Comparison of ENCODE assay signal across 8 cellular contexts in the genomic region with DNA sequence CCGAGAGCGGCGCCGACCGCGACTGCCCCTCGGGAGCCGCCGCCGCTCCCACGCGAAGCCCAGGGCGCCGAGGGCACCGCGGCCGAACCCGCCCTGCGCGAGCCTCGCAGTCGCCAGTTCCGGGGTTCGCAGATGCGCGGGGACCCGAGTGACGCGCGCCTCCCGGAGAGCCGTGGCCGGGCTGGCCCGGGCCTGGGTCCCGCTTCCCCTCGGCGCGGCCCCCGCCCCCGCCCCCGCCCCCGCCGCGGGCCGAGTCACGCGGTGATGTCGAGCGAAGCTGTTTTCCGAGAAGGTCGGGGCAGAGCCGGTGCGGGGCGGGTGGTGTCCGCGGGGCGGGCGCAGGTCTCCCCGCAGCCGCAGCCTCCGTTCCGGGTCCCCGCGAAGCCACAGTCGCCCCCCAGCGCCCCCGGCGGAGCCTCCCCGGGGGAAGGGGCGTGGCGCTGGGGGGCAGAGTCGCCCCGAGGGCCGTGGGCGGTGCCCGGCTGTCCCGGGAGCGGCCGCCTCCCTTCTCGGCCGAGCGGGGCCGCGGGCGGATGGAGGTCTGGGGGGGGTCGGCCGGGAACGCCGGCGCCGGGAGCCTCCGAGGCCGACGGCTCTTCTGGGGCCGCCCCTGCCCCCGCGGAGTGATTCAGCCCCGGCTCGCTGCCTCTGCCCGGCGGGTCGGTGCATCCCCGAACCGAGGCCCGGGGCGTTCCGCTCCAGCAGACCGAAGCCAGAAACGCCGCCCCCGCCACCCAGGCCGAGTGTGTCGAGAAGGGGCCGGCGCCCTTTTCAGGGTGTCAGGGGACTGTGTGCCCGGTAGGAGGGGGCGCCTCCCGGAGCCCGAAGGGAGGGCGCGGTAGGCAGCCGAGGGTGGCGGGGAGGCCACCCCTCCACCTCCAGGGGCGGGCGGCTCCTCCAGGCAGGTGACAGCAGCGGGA. TPM values are rescaled to one million over a fixed set of nuclear protein-coding genes. Genes with fewer than 3 reads are reported as not detected.
DNase-seq lines count a peak whose midpoint lies in the region; ATAC-seq and TF ChIP-seq lines count a peak whose summit lies in the region.

No MANE protein-coding gene starts in this region.

- H3K4me2 ChIP-seq in PC-3 (ENCODE audit: low read length) = peak overlapping the region; percentile 75
- H3K4me2 ChIP-seq in H9 (ENCODE audit: insufficient read depth, insufficient read length, low read length) = no peak overlapping the region

- TF ChIP-seq CTCF in GM06990 (IDR thresholded peaks at IDR 0.05; ENCODE audit: insufficient read depth, low read length, poor library complexity, severe bottlenecking) = no peak
- no peak for TF ChIP-seq CTCF in PC-3 (conservative IDR thresholded peaks at IDR 0.05; ENCODE audit: low read depth, low read length)
- no peak for TF ChIP-seq CTCF in H9 (conservative IDR thresholded peaks at IDR 0.05)

- H3K4me3 ChIP-seq in GM06990 (replicated peaks; ENCODE audit: low read depth, low read length) = peak overlapping the region; percentile 5
- peak overlapping the region; percentile 60; the same call in 1 of the 2 replicates for H3K4me3 ChIP-seq in PC-3 (ENCODE audit: low read length)
- H3K4me3 ChIP-seq in iPS-18c (ENCODE audit: insufficient read depth, low read depth, low read length) = peak overlapping the region; percentile 47

- no peak overlapping the region for H2BK5ac ChIP-seq in H9 (ENCODE audit: insufficient read length, low read length)

- H3K79me1 ChIP-seq in H9 (ENCODE audit: insufficient read depth, low read depth, low read length, poor library complexity, severe bottlenecking) = no peaks in the 10 kb centered on the region

- H3K4ac ChIP-seq in H9 (ENCODE audit: low read depth, low read length) = no peak overlapping the region

- H2AFZ ChIP-seq in PC-3 (ENCODE audit: low read length) = no peak overlapping the region
- no peak overlapping the region for H2AFZ ChIP-seq in H9 (ENCODE audit: low read length)

- H2BK12ac ChIP-seq in H9 (ENCODE audit: insufficient read length, low read depth, low read length) = no peak overlapping the region

- H3K27me3 ChIP-seq in GM06990 (replicated peaks; ENCODE audit: control insufficient read depth, insufficient read depth, low read length) (peaks cover 5% of the 10 kb centered on the region), PC-3 (ENCODE audit: low read length) (0 out of 2 replicates have a peak, but pooled peaks cover 6% of the 10 kb centered on the region), H9 (ENCODE audit: insufficient read depth, low read length) (peaks cover 14% of the 10 kb centered on the region; the same call in 1 of the 2 replicates)

- no peaks in the 10 kb centered on the region for H3K9me3 ChIP-seq in PC-3 (ENCODE audit: low read length)
- no peaks in the 10 kb centered on the region for H3K9me3 ChIP-seq in iPS-18c (ENCODE audit: control insufficient read depth, insufficient read depth, low read length)
- no peaks in the 10 kb centered on the region for H3K9me3 ChIP-seq in H9 (ENCODE audit: control insufficient read depth, low read depth, low read length)

- H3K23me2 ChIP-seq in H9 (ENCODE audit: insufficient read length, low read depth, low read length, poor library complexity, severe bottlenecking) = peaks cover 6% of the 10 kb centered on the region

- H3K9ac ChIP-seq in PC-3 (ENCODE audit: low read length) (no peak overlapping the region), H9 (ENCODE audit: extremely low read depth, insufficient read length, low read length) (no peak overlapping the region)

- H3K14ac ChIP-seq in H9 (ENCODE audit: insufficient read depth, low read length) = no peak overlapping the region

- CTCF ChIA-PET in PC-3 (lab: Charles Lee) = no interaction called here

- H2BK120ac ChIP-seq in H9 (ENCODE audit: low read depth, low read length, poor library complexity, severe bottlenecking) = no peak overlapping the region

- no peak overlapping the region for H3K56ac ChIP-seq in H9 (ENCODE audit: insufficient read length, low read depth, low read length)

- no peak overlapping the region for H3K23ac ChIP-seq in H9 (ENCODE audit: insufficient read length, low read depth, low read length)

- H3F3A ChIP-seq in PC-3 (ENCODE audit: low read length, unreplicated experiment) = no peaks in the 10 kb centered on the region

- H3K4me3 Mint-ChIP-seq in H9 = no peak overlapping the region; a peak in 1 of 5 replicates

- no peaks in the 10 kb centered on the region; a peak in 1 of 5 replicates for H3K9me3 Mint-ChIP-seq in H9

- no peak overlapping the region for H3T11ph ChIP-seq in H9 (ENCODE audit: low read length)

- no peaks in the 10 kb centered on the region for H3K36me3 ChIP-seq in GM06990 (ENCODE audit: control insufficient read depth, insufficient read depth, low read length)
- H3K36me3 ChIP-seq in PC-3 (ENCODE audit: low read depth, low read length) = no peaks in the 10 kb centered on the region

- peak; percentile 67 for DNase-seq in GM06990 (ENCODE audit: extremely low read depth, insufficient read length)
- no peak for DNase-seq in PC-3
- DNase-seq in stimulated activated CD4-positive, alpha-beta T cell treated with anti-CD3 and anti-CD28 coated beads, Interleukin-15, amount 100 ng/mL, for 24 hours = peak; percentile 55
- DNase-seq in H9 = no peak

- no TSS peak for BruUV-seq in PC-3 (replicated peaks; lab: Mats Ljungman, UMichigan)

- H3K79me2 ChIP-seq in PC-3 (ENCODE audit: low read length) (0 out of 2 replicates have a peak, but pooled peaks cover 22% of the 10 kb centered on the region), H9 (ENCODE audit: insufficient read depth, low read length) (no peaks in the 10 kb centered on the region; the same call in 1 of the 2 replicates)

- no peak overlapping the region for H3K18ac ChIP-seq in H9 (ENCODE audit: insufficient read length, low read depth, low read length)

- H3K27ac Mint-ChIP-seq in H9 = no peak overlapping the region

- H3K9me2 ChIP-seq in PC-3 (replicated peaks; ENCODE audit: low read length) = no peaks in the 10 kb centered on the region

- peaks cover 9 to 16% (median 15%) of the 10 kb centered on the region in 3 experiments; a peak in 6 of 7 replicates for H3K36me3 Mint-ChIP-seq in H9 (ENCODE audit: insufficient read depth in 1 of 3, low read depth in 3 of 3)

- no peak overlapping the region for H4K91ac ChIP-seq in H9 (ENCODE audit: insufficient read length, low read depth, low read length)

- H4K20me1 ChIP-seq in PC-3 (ENCODE audit: low read length) (no peaks in the 10 kb centered on the region), H9 (ENCODE audit: control insufficient read depth, insufficient read depth, insufficient read length) (no peaks in the 10 kb centered on the region)

- H4K8ac ChIP-seq in H9 (replicated peaks; ENCODE audit: insufficient read length, low read depth, low read length) = no peak overlapping the region

- WGBS in adipose tissue, 3 donors = 2 to 4% (median 2%) methylated on average over 79 to 126 of the region's 126 CpGs
- WGBS in H9 (ENCODE audit: extremely low coverage, insufficient read length, low lambda C conversion rate) = no CpG with 5 or more reads among the region's 126 CpGs

- H3K27ac ChIP-seq in PC-3 (ENCODE audit: low read length) = no peak overlapping the region
- H3K27ac ChIP-seq in adipose tissue (ENCODE audit: low read depth, low read length) = peak overlapping the region; percentile 46
- no peak overlapping the region for H3K27ac ChIP-seq in H9 (ENCODE audit: insufficient read length, low read depth, low read length)

- POLR2A ChIA-PET in PC-3 (lab: Charles Lee; ENCODE audit: unreplicated experiment) = no interaction called here

- H3K4me1 Mint-ChIP-seq in H9 = peaks cover 26 to 34% of the 10 kb centered on the region in 2 experiments

- H2AK5ac ChIP-seq in H9 (ENCODE audit: insufficient read length, low read length) = no peak overlapping the region

- no peak overlapping the region for H4K5ac ChIP-seq in H9 (ENCODE audit: insufficient read length, low read depth, low read length)

- peaks cover 50% of the 10 kb centered on the region for H3K27me3 Mint-ChIP-seq in H9 (ENCODE audit: low read depth)

- ATAC-seq in PC-3 = no peak
- ATAC-seq in GM18907 (IDR thresholded peaks at IDR 0.05; ENCODE audit: unreplicated experiment) = no peak
- ATAC-seq in HG02678 (IDR thresholded peaks at IDR 0.05; ENCODE audit: unreplicated experiment) = no peak

- H2BK20ac ChIP-seq in H9 (ENCODE audit: low read depth, low read length, poor library complexity, severe bottlenecking) = no peak overlapping the region

- H3K4me1 ChIP-seq in PC-3 (ENCODE audit: insufficient read depth, low read length) = peaks cover 31% of the 10 kb centered on the region
- peaks cover 11% of the 10 kb centered on the region; the same call in 1 of the 2 replicates for H3K4me1 ChIP-seq in H9 (ENCODE audit: insufficient read depth, low read length)

- H2BK15ac ChIP-seq in H9 (ENCODE audit: low read depth, low read length) = no peak overlapping the region

- intact Hi-C loops in PC-3 (cut with micrococcal nuclease) = no loop called here

RNA-seq across cellular contexts. Expression of a gene that starts 1.5 kb away (rescaled TPM):
- total RNA-seq in PC-3 (2014; rRNA removed) (30.6 and 38.5 TPM in 2 replicates), H9 (2021) (19.4 and 21.4 TPM in 2 replicates)
- 100 to 1,000 TPM in 1 of 3 donors, 10 to 100 TPM in 2; 23.5 to 134 (median 93.3) TPM for polyA plus RNA-seq in adipose tissue

Comparison
In these comparisons a context has a peak if more than half of its experiments do, and no peak if none do; other contexts are left out.
1. DNase-seq: peak in GM06990 (single experiment) and stimulated activated CD4-positive, alpha-beta T cell treated with anti-CD3 and anti-CD28 coated beads, Interleukin-15, amount 100 ng/mL, for 24 hours (single experiment); none in PC-3 (single experiment) and H9 (single experiment).
2. H3K4me3 ChIP-seq: peak in every context shown above with its lines; median percentile 60 in PC-3; 47 in iPS-18c; 5 in GM06990.